18 cellular contexts compared by ENCODE assay signal in the genomic region with DNA sequence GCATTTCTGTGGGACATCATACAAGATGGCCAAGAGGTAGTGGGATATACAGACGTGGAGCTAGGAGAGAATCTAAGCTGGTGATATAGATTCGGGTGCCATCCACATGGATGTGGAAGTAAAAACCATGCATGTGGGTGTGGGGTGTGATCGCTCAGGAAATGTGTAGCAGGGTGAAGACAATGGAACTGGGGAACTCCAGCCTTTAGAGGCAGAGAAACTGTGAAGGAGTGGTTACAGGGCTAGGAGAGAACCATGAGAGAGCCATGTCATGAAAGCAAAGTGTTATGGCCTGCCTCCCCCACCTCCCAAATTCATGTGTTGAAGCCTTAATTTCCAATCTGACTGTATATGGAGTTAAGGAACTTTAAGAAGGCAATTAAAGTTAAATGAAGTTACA. TPM values are rescaled to one million over a fixed set of nuclear protein-coding genes. Genes with fewer than 3 reads are reported as not detected.
"Had no signal": no experiment of that assay in that cellular context is flagged by ENCODE, and none has a peak within 500 bp of the region (broad histone marks: within the 10 kb centered on the region; RNA-seq: fewer than 3 reads in every experiment).

No MANE protein-coding gene starts in this region.

- H3K27ac ChIP-seq: cardiac muscle cell, ovary, psoas muscle, VCaP had no signal

- H3K4me1 Mint-ChIP-seq: memory B cell had no signal

- H3K36me3 ChIP-seq: cardiac muscle cell, ovary had no signal

- ATAC-seq: psoas muscle, right cardiac atrium had no signal

- H3K4me3 ChIP-seq: cardiac muscle cell, dorsolateral prefrontal cortex, ovary, psoas muscle had no signal

- H3K27ac Mint-ChIP-seq: memory B cell, naive B cell had no signal

- DNase-seq: activated CD4-positive, alpha-beta T cell treated with anti-CD3 and anti-CD28 coated beads for 1 hour; activated CD8-positive, alpha-beta memory T cell treated with anti-CD3 and anti-CD28 coated beads for 24 hours; activated CD8-positive, alpha-beta memory T cell treated with anti-CD3 and anti-CD28 coated beads, Interleukin-2, amount 50 U/mL, for 48 hours; amniotic stem cell; foreskin fibroblast; naive B cell; ovary; psoas muscle; right cardiac atrium; stimulated activated CD4-positive, alpha-beta T cell treated with anti-CD3 and anti-CD28 coated beads, Interleukin-4, amount 100 ng/mL, for 1 hour had no signal

- H3K9me3 Mint-ChIP-seq: activated naive CD4-positive, alpha-beta T cell treated with anti-CD3 and anti-CD28 coated beads, Interleukin-2, amount 50 U/mL, for 24 hours had no signal

- H3K9me3 ChIP-seq: ovary, psoas muscle had no signal

- H3K27me3 ChIP-seq: cardiac muscle cell, ovary had no signal

- H3K4me3 Mint-ChIP-seq: activated naive CD4-positive, alpha-beta T cell treated with anti-CD3 and anti-CD28 coated beads, Interleukin-2, amount 50 U/mL, for 24 hours; memory B cell; naive B cell had no signal

- H3K27me3 Mint-ChIP-seq: activated naive CD4-positive, alpha-beta T cell treated with anti-CD3 and anti-CD28 coated beads, Interleukin-2, amount 50 U/mL, for 24 hours had no signal

- H3K36me3 Mint-ChIP-seq: memory B cell, naive B cell had no signal

RNA-seq across cellular contexts. Expression of a gene that starts 42.9 kb away (rescaled TPM):
- total RNA-seq: cardiac muscle cell, glomerular endothelial cell, psoas muscle, right cardiac atrium, skeletal muscle tissue had no signal
- polyA plus RNA-seq: cardiac muscle cell, liver had no signal
